In the genomic region with DNA sequence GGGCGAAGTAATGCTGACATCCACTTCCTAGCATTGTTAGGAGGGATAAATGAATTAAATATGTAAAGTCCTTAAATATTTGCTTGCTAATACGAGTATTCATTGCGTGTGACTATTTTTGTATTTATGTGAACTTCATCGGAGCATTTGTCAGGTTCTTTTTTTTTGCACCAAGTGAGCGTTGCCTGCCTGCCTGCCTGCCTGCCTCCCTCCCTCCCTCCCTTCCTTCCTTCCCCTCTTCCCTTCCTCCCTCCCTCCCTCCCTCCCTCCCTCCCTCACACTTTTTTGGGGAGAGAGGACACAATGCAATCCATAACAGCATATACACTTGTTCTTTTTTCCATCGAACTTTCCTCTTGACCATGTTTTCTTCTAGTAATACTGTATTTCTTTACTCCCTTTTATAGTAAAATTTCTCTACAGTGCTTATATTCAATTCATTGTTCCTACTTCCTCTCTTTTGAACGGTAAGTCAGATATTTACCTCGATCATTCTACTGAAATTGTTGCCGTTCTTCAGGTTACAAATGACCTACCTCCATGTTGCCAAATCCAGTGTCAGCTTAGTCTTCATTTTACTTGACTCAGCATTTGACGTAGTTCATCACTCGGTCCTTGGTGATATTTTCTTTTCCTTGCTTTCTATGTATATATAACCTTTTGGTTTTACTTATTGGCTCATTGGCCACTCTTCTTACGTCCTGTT, we compare ENCODE assay signal across 1 cellular context.
TF ChIP-seq lines count a peak whose summit lies in the region.

No MANE protein-coding gene starts in this region.

TF ChIP-seq in WTC11, 78 proteins besides CTCF, POLR2A, EP300 and RAD21 (continued from another document):
- TF ChIP-seq, protein P1, sequence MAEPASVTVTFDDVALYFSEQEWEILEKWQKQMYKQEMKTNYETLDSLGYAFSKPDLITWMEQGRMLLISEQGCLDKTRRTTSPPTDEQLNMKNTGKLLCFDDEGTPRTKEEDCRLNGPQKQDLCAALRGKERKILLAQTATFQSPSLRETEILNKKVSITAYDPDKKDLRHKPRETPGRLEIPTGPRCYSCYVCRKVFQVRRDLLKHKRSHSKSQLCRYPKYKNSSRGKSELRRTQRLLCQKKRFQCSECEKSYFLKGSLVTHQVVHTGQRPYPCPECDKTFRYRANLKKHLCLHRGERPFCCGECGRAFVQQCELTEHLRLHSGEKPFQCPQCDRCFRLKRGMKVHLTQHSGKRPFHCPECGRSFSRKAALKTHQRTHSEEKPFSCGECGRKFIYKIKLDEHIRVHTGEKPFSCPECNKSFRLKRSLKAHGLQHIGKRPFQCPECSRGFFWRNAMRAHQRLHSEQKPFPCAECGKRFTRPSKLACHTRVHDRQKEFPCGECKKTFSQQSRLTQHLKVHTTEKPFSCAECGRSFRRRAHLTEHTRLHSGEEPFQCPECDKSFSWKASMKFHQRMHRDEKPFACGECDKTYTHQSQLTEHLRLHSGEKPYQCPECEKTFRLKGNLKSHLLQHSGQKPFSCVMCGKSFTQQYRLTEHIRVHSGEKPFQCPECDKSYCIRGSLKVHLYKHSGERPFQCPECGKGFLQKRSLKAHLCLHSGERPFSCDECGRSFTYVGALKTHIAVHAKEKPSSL (CRISPR knock-in tag; conservative IDR thresholded peaks at IDR 0.05) = no peak
- TF ChIP-seq FOXK1 (CRISPR knock-in tag; IDR thresholded peaks at IDR 0.05) (no peak), TCF7 (CRISPR knock-in tag; IDR thresholded peaks at IDR 0.05; ENCODE audit: low read depth) (no peak), PRRX2 (CRISPR knock-in tag; IDR thresholded peaks at IDR 0.05) (no peak), ZNF232 (CRISPR knock-in tag; IDR thresholded peaks at IDR 0.05) (no peak), TEAD4 (CRISPR knock-in tag; IDR thresholded peaks at IDR 0.05) (no peak)
- TF ChIP-seq, protein P2, sequence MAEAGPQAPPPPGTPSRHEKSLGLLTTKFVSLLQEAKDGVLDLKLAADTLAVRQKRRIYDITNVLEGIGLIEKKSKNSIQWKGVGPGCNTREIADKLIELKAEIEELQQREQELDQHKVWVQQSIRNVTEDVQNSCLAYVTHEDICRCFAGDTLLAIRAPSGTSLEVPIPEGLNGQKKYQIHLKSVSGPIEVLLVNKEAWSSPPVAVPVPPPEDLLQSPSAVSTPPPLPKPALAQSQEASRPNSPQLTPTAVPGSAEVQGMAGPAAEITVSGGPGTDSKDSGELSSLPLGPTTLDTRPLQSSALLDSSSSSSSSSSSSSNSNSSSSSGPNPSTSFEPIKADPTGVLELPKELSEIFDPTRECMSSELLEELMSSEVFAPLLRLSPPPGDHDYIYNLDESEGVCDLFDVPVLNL (CRISPR knock-in tag; IDR thresholded peaks at IDR 0.05; ENCODE audit: borderline replicate concordance, low read depth) = no peak
